ENCODE assay signal across 24 cellular contexts in the genomic region with DNA sequence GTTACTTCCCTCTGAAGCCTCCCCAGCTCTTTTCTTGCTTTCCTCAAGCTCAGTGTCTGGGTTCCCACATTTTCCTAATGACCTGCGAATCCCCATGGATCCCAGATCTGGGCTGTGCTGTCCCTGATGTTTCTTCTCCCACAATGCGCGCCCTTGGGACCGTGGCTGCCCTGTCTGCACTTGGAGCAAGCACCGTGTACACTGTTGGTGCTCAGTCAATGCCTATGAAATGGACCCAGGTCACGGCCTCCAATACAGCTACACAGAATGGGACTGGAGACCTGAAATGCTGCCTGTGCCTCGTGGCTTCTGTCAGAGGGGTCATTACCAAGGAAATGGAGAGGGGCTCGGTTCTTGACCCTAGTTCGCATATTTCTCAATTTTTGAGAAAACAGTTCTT.
"Had no signal": no experiment of that assay in that cellular context is flagged by ENCODE, and none has a peak within 500 bp of the region (broad histone marks: within the 10 kb centered on the region; RNA-seq: fewer than 3 reads in every experiment).

No MANE protein-coding gene starts in this region.

- H3K4me1 ChIP-seq: upper lobe of right lung had no signal

- H3K4me1 Mint-ChIP-seq: activated CD4-positive, alpha-beta T cell treated with anti-CD3 and anti-CD28 coated beads for 36 hours; activated naive CD4-positive, alpha-beta T cell treated with anti-CD3 and anti-CD28 coated beads, Interleukin-2, amount 50 U/mL, for 24 hours; immature natural killer cell had no signal

- FAIRE-seq: endothelial cell of umbilical vein, frontal cortex had no signal

- DNase-seq: activated CD4-positive, alpha-beta T cell treated with anti-CD3 and anti-CD28 coated beads for 36 hours; activated CD4-positive, alpha-beta T cell treated with anti-CD3 and anti-CD28 coated beads, Interleukin-2, amount 50 U/mL, for 4 hours; activated T-cell treated with anti-CD3 and anti-CD28 coated beads, Interleukin-2, amount 50 U/mL, for 48 hours; anterior cingulate cortex; dermis blood vessel endothelial cell; effector memory CD4-positive, alpha-beta T cell; glutamatergic neuron; immature natural killer cell; left ventricle myocardium superior; mammary epithelial cell; nucleus accumbens; retina; SK-N-SH; stimulated activated CD4-positive, alpha-beta T cell treated with anti-CD3 and anti-CD28 coated beads, Interleukin-4, amount 100 ng/mL, for 24 hours; stimulated activated naive CD8-positive, alpha-beta T cell treated with anti-CD3 and anti-CD28 coated beads, Interleukin-15, Interleukin-2, amounts not matched to agents 100 U/mL and 50 U/mL, for 24 hours had no signal

- H3K36me3 Mint-ChIP-seq: activated naive CD4-positive, alpha-beta T cell treated with anti-CD3 and anti-CD28 coated beads, Interleukin-2, amount 50 U/mL, for 24 hours; brain; immature natural killer cell; natural killer cell treated with Interleukin-12 subunit alpha and Interleukin-12 subunit beta and Interleukin-15 and Interleukin-18, amount 100 ng/mL, for 72 hours had no signal

- H3K4me2 ChIP-seq: hepatocyte, SK-N-SH had no signal

- H3K4me3 Mint-ChIP-seq: activated CD4-positive, alpha-beta T cell treated with anti-CD3 and anti-CD28 coated beads for 36 hours; activated naive CD4-positive, alpha-beta T cell treated with anti-CD3 and anti-CD28 coated beads, Interleukin-2, amount 50 U/mL, for 24 hours; brain; immature natural killer cell; natural killer cell treated with Interleukin-12 subunit alpha and Interleukin-12 subunit beta and Interleukin-15 and Interleukin-18, amount 100 ng/mL, for 72 hours; T-helper 2 cell treated with Interferon-gamma antibody and Interleukin-4, amounts not matched to agents 5 μg/mL and 100 μg/mL, for 36 hours had no signal

- H3K27me3 ChIP-seq: hepatocyte, upper lobe of right lung had no signal

- H3K36me3 ChIP-seq: upper lobe of right lung had no signal

- H3K9me3 ChIP-seq: SK-N-SH, upper lobe of right lung had no signal

- H3K4me3 ChIP-seq: hepatocyte, upper lobe of right lung had no signal

- H3K9ac ChIP-seq: SK-N-SH had no signal

- H3K79me2 ChIP-seq: hepatocyte had no signal

- H2AFZ ChIP-seq: hepatocyte had no signal

- H3K9me3 Mint-ChIP-seq: immature natural killer cell; natural killer cell treated with Interleukin-12 subunit alpha and Interleukin-12 subunit beta and Interleukin-15 and Interleukin-18, amount 100 ng/mL, for 72 hours; T-helper 2 cell treated with Interferon-gamma antibody and Interleukin-4, amounts not matched to agents 5 μg/mL and 100 μg/mL, for 36 hours had no signal

- ATAC-seq: activated CD4-positive, alpha-beta T cell treated with anti-CD3 and anti-CD28 coated beads for 36 hours; esophagus mucosa; left ventricle myocardium superior; natural killer cell treated with Interleukin-12 subunit alpha and Interleukin-12 subunit beta and Interleukin-15 and Interleukin-18, amount 100 ng/mL, for 72 hours; stimulated activated naive CD8-positive, alpha-beta T cell treated with anti-CD3 and anti-CD28 coated beads, Interleukin-15, Interleukin-2, amounts not matched to agents 100 U/mL and 50 U/mL, for 24 hours; upper lobe of right lung had no signal

- H3K27ac ChIP-seq: hepatocyte, upper lobe of right lung had no signal

- H3K27me3 Mint-ChIP-seq: activated CD4-positive, alpha-beta T cell treated with anti-CD3 and anti-CD28 coated beads for 36 hours had no signal

- H3K27ac Mint-ChIP-seq: activated CD4-positive, alpha-beta T cell treated with anti-CD3 and anti-CD28 coated beads for 36 hours; activated naive CD4-positive, alpha-beta T cell treated with anti-CD3 and anti-CD28 coated beads, Interleukin-2, amount 50 U/mL, for 24 hours; immature natural killer cell; natural killer cell treated with Interleukin-12 subunit alpha and Interleukin-12 subunit beta and Interleukin-15 and Interleukin-18, amount 100 ng/mL, for 72 hours; T-helper 2 cell treated with Interferon-gamma antibody and Interleukin-4, amounts not matched to agents 5 μg/mL and 100 μg/mL, for 36 hours had no signal
